In genomic region chr7:8082762-8083161, GRCh38 we compare ENCODE assay signal across 26 cellular contexts.
A peak's percentile ranks its signal among the peaks of the same experiment; 100 is the strongest.
DNase-seq lines count a peak whose midpoint lies in the region; ATAC-seq, FAIRE-seq and TF ChIP-seq lines count a peak whose summit lies in the region.
"Had no signal": no experiment of that assay in that cellular context is flagged by ENCODE, and none has a peak within 500 bp of the region (broad histone marks: within the 10 kb centered on the region; RNA-seq: fewer than 3 reads in every experiment).

No MANE protein-coding gene starts in this region.

- H3K27ac ChIP-seq in A549 = no peak overlapping the region
- H3K27ac ChIP-seq: 22Rv1, BLaER1 had no signal

- FAIRE-seq in A549 (lab: Jason Lieb, UNC) = peak; percentile 7
- peak; percentile 6 for FAIRE-seq in D721Med (lab: Jason Lieb, UNC)
- peak; percentile 29 for FAIRE-seq in GM18507 (lab: Jason Lieb, UNC)
- FAIRE-seq: GM12878 had no signal

- no peak overlapping the region for H3K27ac Mint-ChIP-seq in activated T-helper 17 cell treated with anti-CD3 and anti-CD28 coated beads, Interleukin-2, amount 50 U/mL, for 72 hours
- H3K27ac Mint-ChIP-seq: CD14-positive monocyte; CD4-positive, alpha-beta T cell; CD8-positive, alpha-beta T cell had no signal

- intact Hi-C loops in sciatic nerve (cut with DNase I) = no loop called here

- TF ChIP-seq EP300 in A549 (IDR thresholded peaks at IDR 0.05) = no peak

- POLR2A ChIA-PET in A549 (lab: Yijun Ruan, JAX) = no interaction called here

- peaks cover 45% of the 10 kb centered on the region for H3K36me3 Mint-ChIP-seq in activated T-helper 17 cell treated with anti-CD3 and anti-CD28 coated beads, Interleukin-2, amount 50 U/mL, for 72 hours (ENCODE audit: low read depth)

- TF ChIP-seq RAD21 in A549 (conservative IDR thresholded peaks at IDR 0.05 in 1 of 2, IDR thresholded peaks at IDR 0.05 in 1 of 2) = no peak

- ATAC-seq in A549 (no peak), HG02571 (IDR thresholded peaks at IDR 0.05; ENCODE audit: unreplicated experiment) (no peak), HG03108 (IDR thresholded peaks at IDR 0.05; ENCODE audit: unreplicated experiment) (no peak), sciatic nerve (no peak)
- peak; percentile 52 for ATAC-seq in activated T-helper 17 cell treated with anti-CD3 and anti-CD28 coated beads, Interleukin-2, amount 50 U/mL, for 72 hours (replicated peaks)
- ATAC-seq: CD8-positive, alpha-beta T cell; GM12878 had no signal

- H3K4me3 ChIP-seq in A549 = no peak overlapping the region
- H3K4me3 ChIP-seq: BLaER1, GM12878 had no signal

- H3K4me2 ChIP-seq in A549 = no peak overlapping the region
- H3K4me2 ChIP-seq: BLaER1 had no signal

- DNase-seq in A549 (ENCODE audit: low read depth in 1 of 2, low spot score in 1 of 2) = no peak
- no peak for DNase-seq in D721Med (ENCODE audit: insufficient read length, low spot score)
- no peak for DNase-seq in GM18507 (ENCODE audit: extremely low spot score, insufficient read length, low read depth)
- DNase-seq in kidney tubule cell (ENCODE audit: low spot score) = no peak
- DNase-seq in sciatic nerve (ENCODE audit: low spot score) = no peak
- DNase-seq: ACHN; BE2C; C1 segment of cervical spinal cord; Caco-2; Calu3; CD4-positive, alpha-beta T cell; CD8-positive, alpha-beta T cell; DMS 273 treated with DMSO at 0.1 percent for 48 hours; DMS153; DMS53; DMS79; DND-41; EL; GDM1 had no signal

- no peak overlapping the region for H3K4me3 Mint-ChIP-seq in activated T-helper 17 cell treated with anti-CD3 and anti-CD28 coated beads, Interleukin-2, amount 50 U/mL, for 72 hours
- H3K4me3 Mint-ChIP-seq: CD14-positive monocyte; CD4-positive, alpha-beta T cell; CD8-positive, alpha-beta T cell had no signal

- H3K4me1 ChIP-seq in A549 = no peaks in the 10 kb centered on the region
- H3K4me1 ChIP-seq: BE2C, BLaER1, Caco-2 had no signal

- H3K27me3 Mint-ChIP-seq in activated T-helper 17 cell treated with anti-CD3 and anti-CD28 coated beads, Interleukin-2, amount 50 U/mL, for 72 hours = no peaks in the 10 kb centered on the region
- H3K27me3 Mint-ChIP-seq: CD4-positive, alpha-beta T cell had no signal

- CTCF ChIA-PET in A549 (lab: Yijun Ruan, JAX) = no interaction called here

- no peaks in the 10 kb centered on the region for H3K9me3 ChIP-seq in A549
- H3K9me3 ChIP-seq: BE2C, BLaER1, Caco-2 had no signal

- H3K9me3 Mint-ChIP-seq in activated T-helper 17 cell treated with anti-CD3 and anti-CD28 coated beads, Interleukin-2, amount 50 U/mL, for 72 hours = no peaks in the 10 kb centered on the region
- H3K9me3 Mint-ChIP-seq: CD14-positive monocyte; CD4-positive, alpha-beta T cell; CD8-positive, alpha-beta T cell had no signal

- TF ChIP-seq CTCF in A549 (IDR thresholded peaks at IDR 0.05) (no peak), D721Med (IDR thresholded peaks at IDR 0.05; ENCODE audit: insufficient read depth, missing control alignments) (no peak)

- TF ChIP-seq POLR2A in A549 (IDR thresholded peaks at IDR 0.05; ENCODE audit: low read length) = no peak

- no peaks in the 10 kb centered on the region for H3K4me1 Mint-ChIP-seq in activated T-helper 17 cell treated with anti-CD3 and anti-CD28 coated beads, Interleukin-2, amount 50 U/mL, for 72 hours
- H3K4me1 Mint-ChIP-seq: CD14-positive monocyte had no signal

- WGBS in A549 (ENCODE audit: missing lambda C conversion rate) = 74% methylated on average over 2 of the region's 2 CpGs

TF ChIP-seq in A549, 52 proteins besides CTCF, POLR2A, EP300 and RAD21:
- TF ChIP-seq BCL3 (IDR thresholded peaks at IDR 0.05) = no peak
- no peak for TF ChIP-seq ZC3H11A (IDR thresholded peaks at IDR 0.05)
- TF ChIP-seq CHD4 (IDR thresholded peaks at IDR 0.05; ENCODE audit: borderline replicate concordance) = no peak
- no peak for TF ChIP-seq RARB (CRISPR knock-in tag; IDR thresholded peaks at IDR 0.05)
- TF ChIP-seq KDM1A (IDR thresholded peaks at IDR 0.05; ENCODE audit: low read depth) = no peak
- TF ChIP-seq PHF8 (IDR thresholded peaks at IDR 0.05; ENCODE audit: borderline replicate concordance, low read depth) = no peak
- TF ChIP-seq CBX2 (IDR thresholded peaks at IDR 0.05; ENCODE audit: borderline replicate concordance, low read depth) = no peak
- TF ChIP-seq MAFK (IDR thresholded peaks at IDR 0.05; ENCODE audit: partially characterized antibody) = no peak
- TF ChIP-seq HOXA7 (CRISPR knock-in tag; IDR thresholded peaks at IDR 0.05) = no peak
